ENCODE assay signal across 17 cellular contexts in genomic region chr2:223262946-223263345, GRCh38.
DNase-seq lines count a peak whose midpoint lies in the region; ATAC-seq, FAIRE-seq and TF ChIP-seq lines count a peak whose summit lies in the region.
"Had no signal": no experiment of that assay in that cellular context is flagged by ENCODE, and none has a peak within 500 bp of the region (broad histone marks: within the 10 kb centered on the region; RNA-seq: fewer than 3 reads in every experiment).

No MANE protein-coding gene starts in this region.

- H3K4me3 ChIP-seq in GM06990 (replicated peaks; ENCODE audit: low read depth, low read length), result no peak overlapping the region
- no peak overlapping the region for H3K4me3 ChIP-seq in bronchial epithelial cell (ENCODE audit: low read depth, low read length)
- no peak overlapping the region for H3K4me3 ChIP-seq in esophagus muscularis mucosa
- H3K4me3 ChIP-seq: K562, left lung had no signal

- H3K36me3 Mint-ChIP-seq in neural crest cell (ENCODE audit: low read depth), result no peaks in the 10 kb centered on the region
- peaks cover 0 to 7% of the 10 kb centered on the region in 2 donors for H3K36me3 Mint-ChIP-seq in activated naive CD4-positive, alpha-beta T cell treated with anti-CD3 and anti-CD28 coated beads, Interleukin-2, amount 50 U/mL, for 72 hours
- H3K36me3 Mint-ChIP-seq: CD8-positive, alpha-beta memory T cell had no signal

- no peak overlapping the region for H3K27ac ChIP-seq in esophagus muscularis mucosa (replicated peaks in 1 of 4)
- H3K27ac ChIP-seq: left lung had no signal

- H3K9me3 ChIP-seq in esophagus muscularis mucosa, result no peaks in the 10 kb centered on the region

- H3K4me1 Mint-ChIP-seq in neural crest cell, result peaks cover 4% of the 10 kb centered on the region
- H3K4me1 Mint-ChIP-seq: CD8-positive, alpha-beta memory T cell had no signal

- TF ChIP-seq POLR2A in esophagus muscularis mucosa (IDR thresholded peaks at IDR 0.05; ENCODE audit: low read depth), result no peak

- no peak for TF ChIP-seq CTCF in GM06990 (IDR thresholded peaks at IDR 0.05; ENCODE audit: insufficient read depth, low read length, poor library complexity, severe bottlenecking)
- TF ChIP-seq CTCF in bronchial epithelial cell (IDR thresholded peaks at IDR 0.05; ENCODE audit: insufficient read depth, low read length, severe bottlenecking), result no peak
- TF ChIP-seq CTCF in neural crest cell (conservative IDR thresholded peaks at IDR 0.05), result no peak
- no peak for TF ChIP-seq CTCF in esophagus muscularis mucosa (IDR thresholded peaks at IDR 0.05)

- peak; percentile 6 for DNase-seq in GM06990 (ENCODE audit: extremely low read depth, insufficient read length)
- peak; percentile 49 for DNase-seq in NCI-H226
- DNase-seq in bronchial epithelial cell (ENCODE audit: low read depth), result peak; percentile 97
- DNase-seq in neural crest cell (ENCODE audit: low read depth, low spot score), result no peak
- DNase-seq in esophagus muscularis mucosa (ENCODE audit: extremely low spot score), result no peak
- no peak for DNase-seq in activated naive CD4-positive, alpha-beta T cell treated with anti-CD3 and anti-CD28 coated beads, Interleukin-2, amount 50 U/mL, for 72 hours (ENCODE audit: low spot score in 2 of 2)
- DNase-seq in NCI-H128 (lab: John Stamatoyannopoulos, UW; ENCODE audit: unreplicated experiment), result no peak
- DNase-seq: activated CD8-positive, alpha-beta memory T cell treated with anti-CD3 and anti-CD28 coated beads for 24 hours; activated naive CD4-positive, alpha-beta T cell treated with anti-CD3 and anti-CD28 coated beads for 36 hours; CD8-positive, alpha-beta memory T cell; cortex of kidney; left lung; NCI-H2107; stimulated activated CD4-positive, alpha-beta T cell treated with anti-CD3 and anti-CD28 coated beads, Interleukin-15, amount 100 ng/mL, for 24 hours; stimulated activated CD8-positive, alpha-beta memory T cell treated with anti-CD3 and anti-CD28 coated beads, Interleukin-4, amount 100 ng/mL, for 48 hours had no signal

- no peak for ATAC-seq in HG03280 (IDR thresholded peaks at IDR 0.05; ENCODE audit: unreplicated experiment)
- ATAC-seq in activated naive CD4-positive, alpha-beta T cell treated with anti-CD3 and anti-CD28 coated beads, Interleukin-2, amount 50 U/mL, for 72 hours, result no peak
- ATAC-seq: K562, left lung had no signal

- whole genome bisulfite sequencing in esophagus muscularis mucosa, result 47% methylated on average over 6 of the region's 6 CpGs

- H3K4me1 ChIP-seq in esophagus muscularis mucosa, result no peaks in the 10 kb centered on the region
- H3K4me1 ChIP-seq: left lung had no signal

- H3K27me3 ChIP-seq in GM06990 (replicated peaks; ENCODE audit: control insufficient read depth, insufficient read depth, low read length), result no peaks in the 10 kb centered on the region
- H3K27me3 ChIP-seq in bronchial epithelial cell (ENCODE audit: control insufficient read depth, insufficient read depth, low read length), result no peaks in the 10 kb centered on the region
- H3K27me3 ChIP-seq in esophagus muscularis mucosa, result no peaks in the 10 kb centered on the region
- H3K27me3 ChIP-seq: left lung had no signal

- FAIRE-seq in bronchial epithelial cell (lab: Jason Lieb, UNC), result peak; percentile 98
- FAIRE-seq: K562 had no signal

- H3K9me3 Mint-ChIP-seq in neural crest cell, result no peaks in the 10 kb centered on the region
- H3K9me3 Mint-ChIP-seq in activated naive CD4-positive, alpha-beta T cell treated with anti-CD3 and anti-CD28 coated beads, Interleukin-2, amount 50 U/mL, for 72 hours, result peaks cover 3 to 7% of the 10 kb centered on the region in 2 donors
- H3K9me3 Mint-ChIP-seq: activated naive CD4-positive, alpha-beta T cell treated with anti-CD3 and anti-CD28 coated beads for 36 hours had no signal

- H3K4me3 Mint-ChIP-seq in neural crest cell, result no peak overlapping the region
- H3K4me3 Mint-ChIP-seq: activated naive CD4-positive, alpha-beta T cell treated with anti-CD3 and anti-CD28 coated beads for 36 hours; CD8-positive, alpha-beta memory T cell had no signal

- intact Hi-C loops in esophagus muscularis mucosa (cut with DNase I), result no loop called here

- TF ChIP-seq EP300 in esophagus muscularis mucosa (IDR thresholded peaks at IDR 0.05), result no peak

- H3K36me3 ChIP-seq in GM06990 (ENCODE audit: control insufficient read depth, insufficient read depth, low read length) (no peaks in the 10 kb centered on the region), bronchial epithelial cell (ENCODE audit: control insufficient read depth, insufficient read depth, low read length) (no peaks in the 10 kb centered on the region), esophagus muscularis mucosa (no peaks in the 10 kb centered on the region)
- H3K36me3 ChIP-seq: left lung had no signal

- H3K27ac Mint-ChIP-seq in neural crest cell (ENCODE audit: unreplicated experiment), result peak overlapping the region; percentile 21
- no peak overlapping the region for H3K27ac Mint-ChIP-seq in activated naive CD4-positive, alpha-beta T cell treated with anti-CD3 and anti-CD28 coated beads, Interleukin-2, amount 50 U/mL, for 72 hours
- H3K27ac Mint-ChIP-seq: activated naive CD4-positive, alpha-beta T cell treated with anti-CD3 and anti-CD28 coated beads for 36 hours had no signal

- H3K27me3 Mint-ChIP-seq in neural crest cell (ENCODE audit: low read depth), result no peaks in the 10 kb centered on the region

Comparison
In these comparisons a context has a peak if more than half of its experiments do, and no peak if none do; other contexts are left out.
1. DNase-seq: peak in GM06990 (single experiment), NCI-H226 (single experiment) and bronchial epithelial cell (single experiment); none in neural crest cell (single experiment), esophagus muscularis mucosa (single experiment), activated naive CD4-positive, alpha-beta T cell treated with anti-CD3 and anti-CD28 coated beads, Interleukin-2, amount 50 U/mL, for 72 hours (0 of 2) and NCI-H128 (single experiment).